Comparison of ENCODE assay signal across 26 cellular contexts in the genomic region with DNA sequence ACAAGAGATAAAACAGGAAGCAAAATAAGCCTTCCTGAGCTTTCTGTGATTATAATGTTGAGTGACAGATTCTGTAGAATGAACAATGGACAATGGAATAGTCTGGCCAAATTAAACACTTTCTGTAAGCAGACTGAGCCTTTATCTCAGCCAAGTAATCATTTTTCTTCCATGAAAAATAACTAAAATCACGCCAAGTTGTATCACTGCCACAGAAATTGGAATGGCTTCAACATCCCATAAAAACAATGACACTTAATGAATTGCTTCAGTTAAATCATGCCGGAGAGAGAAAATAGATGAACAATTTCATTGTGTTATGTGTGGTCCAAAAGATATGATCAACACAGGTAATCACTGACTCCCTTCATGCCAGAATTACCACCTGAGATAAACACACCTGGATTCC.
DNase-seq lines count a peak whose midpoint lies in the region; ATAC-seq and TF ChIP-seq lines count a peak whose summit lies in the region.
"Had no signal": no experiment of that assay in that cellular context is flagged by ENCODE, and none has a peak within 500 bp of the region (broad histone marks: within the 10 kb centered on the region; RNA-seq: fewer than 3 reads in every experiment).

No MANE protein-coding gene starts in this region.

- H3K4me1 ChIP-seq in right cardiac atrium (ENCODE audit: control insufficient read depth, insufficient read depth, low read length), result no peaks in the 10 kb centered on the region
- H3K4me1 ChIP-seq: adrenal gland, vagina had no signal

- H3K4me3 ChIP-seq in coronary artery (peak overlapping the region; percentile 25), right cardiac atrium (ENCODE audit: low read length) (no peak overlapping the region)
- H3K4me3 ChIP-seq: adrenal gland; BLaER1 treated with 17β-estradiol and CSF1 and Interleukin-3, amounts not matched to agents 10 nM and 100 nM; GM12878; MG63; suprapubic skin; vagina had no signal

- intact Hi-C loops in Right ventricle myocardium inferior (cut with DNase I), result no loop called here
- intact Hi-C loops in cardiac septum (cut with DNase I), result no loop called here
- intact Hi-C loops in right cardiac atrium (cut with DNase I), result loop anchor here in 1 of 4 donors (10.0 kb wide), 1 partner anchor 143 kb away; a partner anchor contains a TSS

- TF ChIP-seq CTCF in coronary artery (IDR thresholded peaks at IDR 0.05), result no peak

- DNase-seq in Right ventricle myocardium inferior (ENCODE audit: missing footprints), result no peak
- no peak for DNase-seq in cardiac septum (ENCODE audit: low spot score)
- no peak for DNase-seq in coronary artery (ENCODE audit: low spot score)
- no peak for DNase-seq in right cardiac atrium
- DNase-seq in stromal cell of bone marrow (ENCODE audit: low read depth), result peak; percentile 6
- no peak for DNase-seq in hepatic stellate cell (ENCODE audit: low spot score)
- DNase-seq in activated gamma-delta T cell treated with Interleukin-2 at 50 U/mL for 16 hours, result no peak
- DNase-seq in activated CD4-positive, alpha-beta T cell treated with anti-CD3 and anti-CD28 coated beads, Interleukin-2, amount 50 U/mL, for 48 hours, result no peak
- DNase-seq: activated CD4-positive, alpha-beta T cell treated with anti-CD3 and anti-CD28 coated beads, Interleukin-2, amount 10 ng/mL, durations not matched to agents 24 days and 14 days; activated CD8-positive, alpha-beta memory T cell treated with anti-CD3 and anti-CD28 coated beads, Interleukin-2, amount 50 U/mL, for 4 hours; activated effector memory CD4-positive, alpha-beta T cell treated with anti-CD3 and anti-CD28 coated beads, Interleukin-2, amount 50 U/mL, for 16 hours; adrenal gland; cerebellar nuclear complex; effector memory CD8-positive, alpha-beta T cell; GF-D8; H9; hippocampal formation; islet precursor cell; MG63; natural killer cell; NCI-H1694; NCI-H2227 treated with DMSO at 0.1 percent for 48 hours had no signal

- no peaks in the 10 kb centered on the region for H3K27me3 ChIP-seq in right cardiac atrium (ENCODE audit: control insufficient read depth, insufficient read depth)
- H3K27me3 ChIP-seq: adrenal gland, MG63, suprapubic skin, vagina had no signal

- ATAC-seq in Right ventricle myocardium inferior (peak; percentile 61), right cardiac atrium (peak; percentile 80 to 91)
- ATAC-seq: effector memory CD8-positive, alpha-beta T cell; GM12878; natural killer cell had no signal

- H3K9me3 ChIP-seq in right cardiac atrium (ENCODE audit: control insufficient read depth, low read length), result no peaks in the 10 kb centered on the region
- H3K9me3 ChIP-seq: adrenal gland, suprapubic skin, vagina had no signal

- 37% methylated on average over 2 of the region's 2 CpGs for WGBS in right cardiac atrium

- no peak overlapping the region for H3K27ac ChIP-seq in coronary artery
- no peak overlapping the region for H3K27ac ChIP-seq in right cardiac atrium (ENCODE audit: low read length)
- H3K27ac ChIP-seq: adrenal gland; BLaER1 treated with 17β-estradiol and CSF1 and Interleukin-3, amounts not matched to agents 10 nM and 100 nM; suprapubic skin; vagina had no signal
